Comparison of ENCODE assay signal across 15 cellular contexts in genomic region chr2:238094438-238095022, GRCh38. TPM values are rescaled to one million over a fixed set of nuclear protein-coding genes. Genes with fewer than 3 reads are reported as not detected.
"Had no signal": no experiment of that assay in that cellular context is flagged by ENCODE, and none has a peak within 500 bp of the region (broad histone marks: within the 10 kb centered on the region; RNA-seq: fewer than 3 reads in every experiment).

No MANE protein-coding gene starts in this region.

- ATAC-seq: activated T-cell treated with anti-CD3 and anti-CD28 coated beads, Interleukin-2, amount 50 U/mL, for 72 hours; foreskin keratinocyte; right cardiac atrium; stimulated activated naive CD8-positive, alpha-beta T cell treated with anti-CD3 and anti-CD28 coated beads, Interleukin-15, Interleukin-2, amounts not matched to agents 100 U/mL and 50 U/mL, for 24 hours; upper lobe of right lung had no signal

- H3K9me3 Mint-ChIP-seq: activated T-cell treated with anti-CD3 and anti-CD28 coated beads, Interleukin-2, amount 50 U/mL, for 72 hours had no signal

- DNase-seq: activated CD4-positive, alpha-beta T cell treated with anti-CD3 and anti-CD28 coated beads for 48 hours; activated naive CD4-positive, alpha-beta T cell treated with Interleukin-2 at 50 U/mL for 16 hours; activated T-cell treated with anti-CD3 and anti-CD28 coated beads, Interleukin-2, amount 50 U/mL, for 72 hours; caudate nucleus; colonic mucosa; foreskin keratinocyte; midbrain; right cardiac atrium; spleen; stimulated activated CD4-positive, alpha-beta T cell treated with anti-CD3 and anti-CD28 coated beads, Interleukin-2, amount 100 ng/mL, for 24 hours; stimulated activated naive CD8-positive, alpha-beta T cell treated with anti-CD3 and anti-CD28 coated beads, Interleukin-15, Interleukin-2, amounts not matched to agents 100 U/mL and 50 U/mL, for 24 hours; T-helper 1 cell; WERI-Rb-1 had no signal

- H3K4me1 ChIP-seq: colonic mucosa, foreskin keratinocyte, upper lobe of right lung had no signal

- H3K4me3 Mint-ChIP-seq: activated T-cell treated with anti-CD3 and anti-CD28 coated beads, Interleukin-2, amount 50 U/mL, for 72 hours had no signal

- H3K36me3 ChIP-seq: colonic mucosa, upper lobe of right lung, WERI-Rb-1 had no signal

- H3K27me3 ChIP-seq: colonic mucosa, foreskin keratinocyte, spleen, upper lobe of right lung had no signal

- H3K27ac ChIP-seq: colonic mucosa, foreskin keratinocyte, spleen, upper lobe of right lung, WERI-Rb-1 had no signal

- H3K4me3 ChIP-seq: colonic mucosa, spleen, upper lobe of right lung had no signal

- H3K9me3 ChIP-seq: colonic mucosa, spleen, upper lobe of right lung had no signal

- H3K27ac Mint-ChIP-seq: activated T-cell treated with anti-CD3 and anti-CD28 coated beads, Interleukin-2, amount 50 U/mL, for 72 hours had no signal

RNA-seq across cellular contexts. Expression of gene KLHL30, which starts 43.9 kb away (rescaled TPM):
- total RNA-seq: activated T-cell treated with anti-CD3 and anti-CD28 coated beads, Interleukin-2, amount 50 U/mL, for 72 hours; foreskin keratinocyte; temporal lobe had no signal
